In genomic region chr4:87058272-87059073, GRCh38 we compare ENCODE assay signal across 8 cellular contexts.
A peak's percentile ranks its signal among the peaks of the same experiment; 100 is the strongest.
DNase-seq lines count a peak whose midpoint lies in the region; ATAC-seq, FAIRE-seq and TF ChIP-seq lines count a peak whose summit lies in the region.

No MANE protein-coding gene starts in this region.

- no peak for FAIRE-seq in D721Med (lab: Jason Lieb, UNC)

- no peak overlapping the region for H3K4me3 Mint-ChIP-seq in activated B cell treated with CpG ODN at 0.5 μM for 24 hours

- ATAC-seq in Right ventricle myocardium inferior, result peak; percentile 42
- ATAC-seq in activated B cell treated with CpG ODN at 0.5 μM for 24 hours (ENCODE audit: low read depth), result peak; percentile 42
- ATAC-seq in HG02571 (IDR thresholded peaks at IDR 0.05; ENCODE audit: unreplicated experiment), result no peak

- POLR2A ChIA-PET in activated B cell treated with CpG ODN at 0.5 μM for 24 hours (lab: Charles Lee), result interaction anchor here (0.9 kb wide), 1 partner anchor 52 kb away, joined by 6 read pairs; no protein-coding TSS in a partner anchor

- no peak for DNase-seq in Right ventricle myocardium inferior (ENCODE audit: missing footprints)
- no peak for DNase-seq in cardiac septum (ENCODE audit: low spot score)
- DNase-seq in activated B cell treated with CpG ODN at 0.5 μM for 24 hours, result no peak
- peak; percentile 44 to 50 for DNase-seq in erythroblast (lab: John Stamatoyannopoulos, UW)
- peak; percentile 58 for DNase-seq in renal cortical epithelial cell (ENCODE audit: low read depth)
- DNase-seq in D721Med (ENCODE audit: insufficient read length, low spot score), result no peak
- no peak for DNase-seq in SKM-1 treated with dmso at 0.1 percent for 144 hours (lab: John Stamatoyannopoulos, UW; ENCODE audit: unreplicated experiment)

- CTCF ChIA-PET in activated B cell treated with CpG ODN at 0.5 μM for 24 hours (lab: Charles Lee), result no interaction called here

- H3K9me3 Mint-ChIP-seq in activated B cell treated with CpG ODN at 0.5 μM for 24 hours, result no peaks in the 10 kb centered on the region

- peaks cover 53% of the 10 kb centered on the region for H3K4me1 Mint-ChIP-seq in activated B cell treated with CpG ODN at 0.5 μM for 24 hours

- peaks cover 30% of the 10 kb centered on the region for H3K36me3 Mint-ChIP-seq in activated B cell treated with CpG ODN at 0.5 μM for 24 hours (ENCODE audit: low read depth)

- intact Hi-C loops in Right ventricle myocardium inferior (cut with DNase I) (loop anchor here (5.0 kb wide), 2 partner anchors 34 to 51 kb away; no protein-coding TSS in a partner anchor), cardiac septum (cut with DNase I) (no loop called here), activated B cell treated with CpG ODN at 0.5 μM for 24 hours (cut with micrococcal nuclease) (loop anchor here (2.0 kb wide), 2 partner anchors 14 kb away; no protein-coding TSS in a partner anchor)

- no peak for TF ChIP-seq CTCF in activated B cell treated with CpG ODN at 0.5 μM for 24 hours (IDR thresholded peaks at IDR 0.05)
- no peak for TF ChIP-seq CTCF in D721Med (IDR thresholded peaks at IDR 0.05; ENCODE audit: insufficient read depth, missing control alignments)

- H3K27me3 Mint-ChIP-seq in activated B cell treated with CpG ODN at 0.5 μM for 24 hours, result no peaks in the 10 kb centered on the region

- no peak for TF ChIP-seq POLR2A in erythroblast (IDR thresholded peaks at IDR 0.05; ENCODE audit: low read length)

- H3K27ac Mint-ChIP-seq in activated B cell treated with CpG ODN at 0.5 μM for 24 hours, result peak overlapping the region; percentile 28

Comparison
In these comparisons a context has a peak if more than half of its experiments do, and no peak if none do; other contexts are left out.
1. DNase-seq: peak in erythroblast (2 of 2) and renal cortical epithelial cell (single experiment); none in Right ventricle myocardium inferior (single experiment), cardiac septum (single experiment), activated B cell treated with CpG ODN at 0.5 μM for 24 hours (single experiment), D721Med (single experiment) and SKM-1 treated with dmso at 0.1 percent for 144 hours (single experiment).